Comparison of ENCODE assay signal across 1 cellular context in the genomic region with DNA sequence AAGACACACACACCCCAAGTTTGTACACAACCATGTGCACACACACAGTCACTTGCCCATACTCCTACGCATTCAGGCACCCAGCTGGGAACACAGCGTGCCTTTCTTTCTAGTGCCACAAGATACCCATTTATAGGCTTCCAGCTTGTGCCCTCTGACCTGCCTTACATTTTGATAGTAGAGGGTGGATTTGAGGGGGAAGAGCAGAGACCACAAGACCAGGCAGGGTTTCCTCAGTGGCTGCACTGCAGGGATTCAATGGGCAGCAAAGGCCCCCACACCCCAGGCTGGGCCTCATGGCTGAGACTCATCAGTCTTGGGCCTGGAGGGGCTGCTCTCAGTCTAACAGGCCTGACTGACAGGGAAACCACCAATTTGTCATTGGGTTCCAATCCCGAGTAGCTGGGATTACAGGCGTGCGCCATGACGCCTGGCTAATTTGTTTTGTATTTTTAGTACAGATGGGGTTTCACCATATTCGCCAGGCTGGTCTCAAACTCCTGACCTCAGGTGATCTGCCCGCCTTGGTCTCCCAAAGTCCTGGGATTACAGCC.
TF ChIP-seq lines count a peak whose summit lies in the region.

No MANE protein-coding gene starts in this region.

TF ChIP-seq in K562, 482 proteins besides CTCF, POLR2A, EP300 and RAD21:
- no peak for TF ChIP-seq TEAD4 (IDR thresholded peaks at IDR 0.05; ENCODE audit: low read length)
- TF ChIP-seq TEAD4 (CRISPR knock-in tag; IDR thresholded peaks at IDR 0.05; ENCODE audit: borderline replicate concordance): no peak
- TF ChIP-seq DDX20 (tag; IDR thresholded peaks at IDR 0.05; ENCODE audit: low read depth): no peak
- TF ChIP-seq ZNF695 (CRISPR knock-in tag; IDR thresholded peaks at IDR 0.05): no peak
- TF ChIP-seq, protein P1, sequence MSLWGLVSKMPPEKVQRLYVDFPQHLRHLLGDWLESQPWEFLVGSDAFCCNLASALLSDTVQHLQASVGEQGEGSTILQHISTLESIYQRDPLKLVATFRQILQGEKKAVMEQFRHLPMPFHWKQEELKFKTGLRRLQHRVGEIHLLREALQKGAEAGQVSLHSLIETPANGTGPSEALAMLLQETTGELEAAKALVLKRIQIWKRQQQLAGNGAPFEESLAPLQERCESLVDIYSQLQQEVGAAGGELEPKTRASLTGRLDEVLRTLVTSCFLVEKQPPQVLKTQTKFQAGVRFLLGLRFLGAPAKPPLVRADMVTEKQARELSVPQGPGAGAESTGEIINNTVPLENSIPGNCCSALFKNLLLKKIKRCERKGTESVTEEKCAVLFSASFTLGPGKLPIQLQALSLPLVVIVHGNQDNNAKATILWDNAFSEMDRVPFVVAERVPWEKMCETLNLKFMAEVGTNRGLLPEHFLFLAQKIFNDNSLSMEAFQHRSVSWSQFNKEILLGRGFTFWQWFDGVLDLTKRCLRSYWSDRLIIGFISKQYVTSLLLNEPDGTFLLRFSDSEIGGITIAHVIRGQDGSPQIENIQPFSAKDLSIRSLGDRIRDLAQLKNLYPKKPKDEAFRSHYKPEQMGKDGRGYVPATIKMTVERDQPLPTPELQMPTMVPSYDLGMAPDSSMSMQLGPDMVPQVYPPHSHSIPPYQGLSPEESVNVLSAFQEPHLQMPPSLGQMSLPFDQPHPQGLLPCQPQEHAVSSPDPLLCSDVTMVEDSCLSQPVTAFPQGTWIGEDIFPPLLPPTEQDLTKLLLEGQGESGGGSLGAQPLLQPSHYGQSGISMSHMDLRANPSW (CRISPR knock-in tag; IDR thresholded peaks at IDR 0.05): no peak
- TF ChIP-seq FOSL1 (tag; conservative IDR thresholded peaks at IDR 0.05): no peak
- TF ChIP-seq, protein P2, sequence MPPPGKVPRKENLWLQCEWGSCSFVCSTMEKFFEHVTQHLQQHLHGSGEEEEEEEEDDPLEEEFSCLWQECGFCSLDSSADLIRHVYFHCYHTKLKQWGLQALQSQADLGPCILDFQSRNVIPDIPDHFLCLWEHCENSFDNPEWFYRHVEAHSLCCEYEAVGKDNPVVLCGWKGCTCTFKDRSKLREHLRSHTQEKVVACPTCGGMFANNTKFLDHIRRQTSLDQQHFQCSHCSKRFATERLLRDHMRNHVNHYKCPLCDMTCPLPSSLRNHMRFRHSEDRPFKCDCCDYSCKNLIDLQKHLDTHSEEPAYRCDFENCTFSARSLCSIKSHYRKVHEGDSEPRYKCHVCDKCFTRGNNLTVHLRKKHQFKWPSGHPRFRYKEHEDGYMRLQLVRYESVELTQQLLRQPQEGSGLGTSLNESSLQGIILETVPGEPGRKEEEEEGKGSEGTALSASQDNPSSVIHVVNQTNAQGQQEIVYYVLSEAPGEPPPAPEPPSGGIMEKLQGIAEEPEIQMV (tag; conservative IDR thresholded peaks at IDR 0.05; ENCODE audit: low read depth): no peak
- TF ChIP-seq ADNP (tag; IDR thresholded peaks at IDR 0.05): no peak
- no peak for TF ChIP-seq TEAD1 (CRISPR knock-in tag; IDR thresholded peaks at IDR 0.05)
- no peak for TF ChIP-seq POLR2AphosphoS5 (IDR thresholded peaks at IDR 0.05; ENCODE audit: control insufficient read depth, insufficient read depth, low read depth, low read length)
- no peak for TF ChIP-seq ZBTB2 (IDR thresholded peaks at IDR 0.05)
- TF ChIP-seq TARDBP (IDR thresholded peaks at IDR 0.05): no peak
